Comparison of ENCODE assay signal across 23 cellular contexts in genomic region chr1:42179900-42180329, GRCh38. TPM values are rescaled to one million over a fixed set of nuclear protein-coding genes. Genes with fewer than 3 reads are reported as not detected.
DNase-seq lines count a peak whose midpoint lies in the region; ATAC-seq, FAIRE-seq and TF ChIP-seq lines count a peak whose summit lies in the region.
"Had no signal": no experiment of that assay in that cellular context is flagged by ENCODE, and none has a peak within 500 bp of the region (broad histone marks: within the 10 kb centered on the region; RNA-seq: fewer than 3 reads in every experiment).

No MANE protein-coding gene starts in this region.

- H3K9ac ChIP-seq in H9 (ENCODE audit: extremely low read depth, insufficient read length, low read length) (no peak overlapping the region), K562 (ENCODE audit: insufficient read depth in 1 of 2, low read depth in 2 of 2, low read length in 2 of 2) (no peak overlapping the region)

- H3K4me3 Mint-ChIP-seq in H9 (no peak overlapping the region), nephron (no peak overlapping the region)
- H3K4me3 Mint-ChIP-seq: activated CD4-positive, alpha-beta T cell treated with anti-CD3 and anti-CD28 coated beads, Interleukin-2, amount 10 ng/mL, durations not matched to agents 7 days and 5 days; type B pancreatic cell had no signal

- H2AK5ac ChIP-seq in H9 (ENCODE audit: insufficient read length, low read length), result no peak overlapping the region

- H3K79me2 ChIP-seq in H9 (ENCODE audit: insufficient read depth, low read length) (no peaks in the 10 kb centered on the region), K562 (ENCODE audit: control insufficient read depth, insufficient read depth, low read length) (no peaks in the 10 kb centered on the region)

- no peak for TF ChIP-seq CTCF in H9 (conservative IDR thresholded peaks at IDR 0.05)
- no peak for TF ChIP-seq CTCF in K562 (IDR thresholded peaks at IDR 0.05 in 2 of 3, conservative IDR thresholded peaks at IDR 0.05 in 1 of 3; ENCODE audit: insufficient read depth in 2 of 3, low read depth in 1 of 3, low read length in 3 of 3)
- no peak for TF ChIP-seq CTCF in nephron (IDR thresholded peaks at IDR 0.05; ENCODE audit: unreplicated experiment in 3 of 3)

- no peaks in the 10 kb centered on the region for H3K9me3 ChIP-seq in H9 (ENCODE audit: control insufficient read depth, low read depth, low read length)
- H3K9me3 ChIP-seq in K562 (replicated peaks; ENCODE audit: control insufficient read depth, insufficient read depth, low read depth, low read length), result no peaks in the 10 kb centered on the region
- H3K9me3 ChIP-seq: left ventricle myocardium inferior, pancreas had no signal

- H3K4ac ChIP-seq in H9 (ENCODE audit: low read depth, low read length), result no peak overlapping the region

- H3T11ph ChIP-seq in H9 (ENCODE audit: low read length), result no peak overlapping the region

- H3K4me2 ChIP-seq in H9 (ENCODE audit: insufficient read depth, insufficient read length, low read length), result no peak overlapping the region
- no peak overlapping the region for H3K4me2 ChIP-seq in K562 (ENCODE audit: insufficient read depth, low read length)

- no peak overlapping the region for H2BK5ac ChIP-seq in H9 (ENCODE audit: insufficient read length, low read length)

- no peak overlapping the region for H3K23ac ChIP-seq in H9 (ENCODE audit: insufficient read length, low read depth, low read length)

- POLR2A ChIA-PET in K562 (lab: Yijun Ruan, JAX), result no interaction called here

- H2AFZ ChIP-seq in H9 (ENCODE audit: low read length) (no peak overlapping the region), K562 (ENCODE audit: low read depth, low read length) (no peak overlapping the region)

- no peak overlapping the region for H4K5ac ChIP-seq in H9 (ENCODE audit: insufficient read length, low read depth, low read length)

- H3K27me3 ChIP-seq in H9 (ENCODE audit: insufficient read depth, low read length) (no peaks in the 10 kb centered on the region), K562 (ENCODE audit: control insufficient read depth in 2 of 2, insufficient read depth in 2 of 2, low read length in 2 of 2) (no peaks in the 10 kb centered on the region)
- H3K27me3 ChIP-seq: pancreas had no signal

- no peaks in the 10 kb centered on the region for H3K9me1 ChIP-seq in K562 (ENCODE audit: control insufficient read depth, insufficient read depth, low read length)

- H2BK20ac ChIP-seq in H9 (ENCODE audit: low read depth, low read length, poor library complexity, severe bottlenecking), result no peak overlapping the region

- no peaks in the 10 kb centered on the region for H3K4me1 ChIP-seq in H9 (ENCODE audit: insufficient read depth, low read length)
- H3K4me1 ChIP-seq in K562 (replicated peaks in 1 of 2; ENCODE audit: control insufficient read depth in 2 of 2, insufficient read depth in 2 of 2, low read length in 2 of 2), result peaks cover 0 to 3% of the 10 kb centered on the region in 2 experiments; a peak in 3 of 5 replicates

- ATAC-seq in K562 (no peak), GM19328 (IDR thresholded peaks at IDR 0.05; ENCODE audit: unreplicated experiment) (no peak)
- ATAC-seq: HCT116 had no signal

- H4K91ac ChIP-seq in H9 (ENCODE audit: insufficient read length, low read depth, low read length), result no peak overlapping the region

- peaks cover 56% of the 10 kb centered on the region for H3K36me3 ChIP-seq in K562 (ENCODE audit: control insufficient read depth, insufficient read depth, low read length)

- intact Hi-C loops in K562 (cut with micrococcal nuclease), result loop anchor here (10.0 kb wide), 1 partner anchor 605 kb away; no protein-coding TSS in a partner anchor

- H3K14ac ChIP-seq in H9 (ENCODE audit: insufficient read depth, low read length), result no peak overlapping the region

- WGBS in H9 (ENCODE audit: extremely low coverage, insufficient read length, low lambda C conversion rate), result no CpG with 5 or more reads among the region's 4 CpGs
- 76% methylated on average over 4 of the region's 4 CpGs for WGBS in K562 (ENCODE audit: insufficient coverage, low coverage, missing lambda C conversion rate)

- H2BK12ac ChIP-seq in H9 (ENCODE audit: insufficient read length, low read depth, low read length), result no peak overlapping the region

- no peaks in the 10 kb centered on the region for H3K23me2 ChIP-seq in H9 (ENCODE audit: insufficient read length, low read depth, low read length, poor library complexity, severe bottlenecking)

- TF ChIP-seq RAD21 in K562 (CRISPR knock-in tag; conservative IDR thresholded peaks at IDR 0.05 in 1 of 2, IDR thresholded peaks at IDR 0.05 in 1 of 2), result no peak

- H3K9me3 Mint-ChIP-seq in H9, result no peaks in the 10 kb centered on the region
- no peaks in the 10 kb centered on the region for H3K9me3 Mint-ChIP-seq in nephron
- H3K9me3 Mint-ChIP-seq: activated CD4-positive, alpha-beta T cell treated with anti-CD3 and anti-CD28 coated beads, Interleukin-2, amount 10 ng/mL, durations not matched to agents 7 days and 5 days; type B pancreatic cell had no signal

- H2BK15ac ChIP-seq in H9 (ENCODE audit: low read depth, low read length), result no peak overlapping the region

- BruUV-seq in K562 (replicated peaks; lab: Mats Ljungman, UMichigan), result no TSS peak

- no peak overlapping the region for H3K56ac ChIP-seq in H9 (ENCODE audit: insufficient read length, low read depth, low read length)

- H3K4me1 Mint-ChIP-seq in H9 (peaks cover 4 to 5% of the 10 kb centered on the region in 2 experiments), nephron (peaks cover 35% of the 10 kb centered on the region)
- H3K4me1 Mint-ChIP-seq: activated CD4-positive, alpha-beta T cell treated with anti-CD3 and anti-CD28 coated beads, Interleukin-2, amount 10 ng/mL, durations not matched to agents 7 days and 5 days had no signal

- H3K18ac ChIP-seq in H9 (ENCODE audit: insufficient read length, low read depth, low read length), result no peak overlapping the region

- TF ChIP-seq EP300 in K562 (IDR thresholded peaks at IDR 0.05; ENCODE audit: low read length), result no peak

- H4K20me1 ChIP-seq in H9 (ENCODE audit: control insufficient read depth, insufficient read depth, insufficient read length) (no peaks in the 10 kb centered on the region), K562 (replicated peaks; ENCODE audit: control insufficient read depth, insufficient read depth, low read length) (no peaks in the 10 kb centered on the region)

- no peak overlapping the region for H3K27ac ChIP-seq in H9 (ENCODE audit: insufficient read length, low read depth, low read length)
- H3K27ac ChIP-seq in K562 (ENCODE audit: extremely low read depth, low read depth, low read length), result no peak overlapping the region
- H3K27ac ChIP-seq: left ventricle myocardium inferior, pancreas had no signal

- H3K27me3 Mint-ChIP-seq in H9 (ENCODE audit: low read depth), result no peaks in the 10 kb centered on the region
- no peaks in the 10 kb centered on the region for H3K27me3 Mint-ChIP-seq in nephron (ENCODE audit: low read depth)
- H3K27me3 Mint-ChIP-seq: activated CD4-positive, alpha-beta T cell treated with anti-CD3 and anti-CD28 coated beads, Interleukin-2, amount 10 ng/mL, durations not matched to agents 7 days and 5 days; type B pancreatic cell had no signal

- DNase-seq in DMS79 treated with DMSO at 0.1 percent for 48 hours (lab: John Stamatoyannopoulos, UW) (peak; percentile 9), DMS79 (lab: John Stamatoyannopoulos, UW) (no peak), H9 (no peak), K562 (ENCODE audit: extremely low read depth in 1 of 4, low spot score in 3 of 4) (no peak), NCI-H146 treated with DMSO at 0.1 percent for 48 hours (lab: John Stamatoyannopoulos, UW; ENCODE audit: unreplicated experiment) (no peak)
- DNase-seq in stimulated activated CD8-positive, alpha-beta memory T cell treated with anti-CD3 and anti-CD28 coated beads, Interleukin-4, amount 100 ng/mL, for 48 hours, result no peak
- DNase-seq: activated CD4-positive, alpha-beta T cell treated with anti-CD3 and anti-CD28 coated beads, Interleukin-2, amount 10 ng/mL, durations not matched to agents 7 days and 5 days; anterior cingulate cortex; C1 segment of cervical spinal cord; cerebellar nuclear complex; DMS 273 treated with DMSO at 0.1 percent for 48 hours; effector CD4-positive, alpha-beta T cell; KG1; left ventricle myocardium inferior; NCI-H187 treated with DMSO at 0.1 percent for 48 hours; NCI-H510A treated with DMSO at 0.1 percent for 48 hours; pancreas; stimulated activated naive CD4-positive, alpha-beta T cell had no signal

- H4K8ac ChIP-seq in H9 (replicated peaks; ENCODE audit: insufficient read length, low read depth, low read length), result no peak overlapping the region

- H3K4me3 ChIP-seq in K562, result no peak overlapping the region
- H3K4me3 ChIP-seq: left ventricle myocardium inferior, pancreas had no signal

- H2BK120ac ChIP-seq in H9 (ENCODE audit: low read depth, low read length, poor library complexity, severe bottlenecking), result no peak overlapping the region

- H3K36me3 Mint-ChIP-seq in H9 (ENCODE audit: insufficient read depth in 1 of 3, low read depth in 3 of 3) (peaks cover 2 to 34% (median 5%) of the 10 kb centered on the region in 3 experiments; a peak in 5 of 7 replicates), nephron (ENCODE audit: low read depth) (peaks cover 24% of the 10 kb centered on the region)

- in situ Hi-C loops in K562 (cut with MboI), result no loop called here

- no peaks in the 10 kb centered on the region for H3K79me1 ChIP-seq in H9 (ENCODE audit: insufficient read depth, low read depth, low read length, poor library complexity, severe bottlenecking)

- FAIRE-seq in K562 (lab: Jason Lieb, UNC), result no peak
- FAIRE-seq: pancreas had no signal

- no peak for TF ChIP-seq POLR2A in K562 (conservative IDR thresholded peaks at IDR 0.05)

- peak overlapping the region in 2 of 3 experiments; percentile 8 to 85; a peak in 1 of 7 replicates for H3K27ac Mint-ChIP-seq in H9
- H3K27ac Mint-ChIP-seq in nephron, result peak overlapping the region; percentile 22 to 87 (median 57)
- H3K27ac Mint-ChIP-seq: activated CD4-positive, alpha-beta T cell treated with anti-CD3 and anti-CD28 coated beads, Interleukin-2, amount 10 ng/mL, durations not matched to agents 7 days and 5 days; type B pancreatic cell had no signal

- CTCF ChIA-PET in K562 (lab: Yijun Ruan, JAX; ENCODE audit: low intra/inter-chr PET ratio), result no interaction called here

RNA-seq across cellular contexts. Expression of gene GUCA2A, which starts 15.4 kb away (rescaled TPM):
- total RNA-seq in H9 (2021) (not detected in 2 replicates), K562 (2014; rRNA removed) (not detected in 2 replicates), K562 (2014; rRNA removed; fragmentation: Illumina TruSeq; extraction: Trizol) (not detected in 2 replicates), K562 (2015; rRNA removed; fragmentation: Illumina TruSeq; extraction: Trizol) (not detected in 2 replicates), K562 (2021) (not detected in 2 replicates)
- not detected in 2 replicates for total RNA-seq in K562 (2011; cell fraction: chromatin; rRNA removed; ENCODE audit: low replicate concordance)
- not detected in 2 replicates for total RNA-seq in K562 (2011; cell fraction: nucleolus; rRNA removed)
- total RNA-seq in K562 (2011; cell fraction: nucleoplasm; rRNA removed), result not detected in 2 replicates
- polyA plus RNA-seq in K562 (2011; rRNA removed) (not detected in 2 replicates), K562 (2014; fragmentation: Illumina TruSeq; extraction: Trizol) (not detected in 2 replicates), K562 (2014; fragmentation: Nextera tagmentation; extraction: Ambion mirVana) (not detected), K562 (2014; rRNA removed) (not detected in 2 replicates)
- polyA plus RNA-seq in K562 (2011; cell fraction: cytosol; rRNA removed), result not detected in 2 replicates
- not detected in 2 replicates for polyA plus RNA-seq in K562 (2011; cell fraction: nucleus; rRNA removed)
- polyA plus RNA-seq in K562 (2012), result not detected in 2 replicates
- polyA minus RNA-seq in K562 (2011; rRNA and poly(A)+ RNA removed), result not detected in 2 replicates
- polyA minus RNA-seq in K562 (2011; cell fraction: cytosol; rRNA and poly(A)+ RNA removed), result not detected in 2 replicates
- polyA minus RNA-seq in K562 (2011; cell fraction: nucleus; rRNA and poly(A)+ RNA removed), result not detected in 2 replicates
- total RNA-seq: A172; activated CD4-positive, alpha-beta T cell treated with anti-CD3 and anti-CD28 coated beads, Interleukin-2, amount 10 ng/mL, durations not matched to agents 7 days and 5 days; left ventricle myocardium inferior had no signal

RNA-seq across cellular contexts. Expression of gene GUCA2B, which starts 26.7 kb away (rescaled TPM):
- total RNA-seq in H9 (2021) (not detected in 2 replicates), K562 (2014; rRNA removed) (not detected in 2 replicates), K562 (2014; rRNA removed; fragmentation: Illumina TruSeq; extraction: Trizol) (not detected in 2 replicates), K562 (2015; rRNA removed; fragmentation: Illumina TruSeq; extraction: Trizol) (not detected in 2 replicates), K562 (2021) (not detected in 2 replicates)
- not detected in 2 replicates for total RNA-seq in K562 (2011; cell fraction: chromatin; rRNA removed; ENCODE audit: low replicate concordance)
- total RNA-seq in K562 (2011; cell fraction: nucleolus; rRNA removed), result not detected in 2 replicates
- not detected in 2 replicates for total RNA-seq in K562 (2011; cell fraction: nucleoplasm; rRNA removed)
- polyA plus RNA-seq in K562 (2011; rRNA removed) (not detected in 2 replicates), K562 (2014; fragmentation: Illumina TruSeq; extraction: Trizol) (not detected in 2 replicates), K562 (2014; fragmentation: Nextera tagmentation; extraction: Ambion mirVana) (not detected), K562 (2014; rRNA removed) (not detected in 2 replicates)
- polyA plus RNA-seq in K562 (2011; cell fraction: cytosol; rRNA removed), result not detected in 2 replicates
- polyA plus RNA-seq in K562 (2011; cell fraction: nucleus; rRNA removed), result not detected in 2 replicates
- polyA plus RNA-seq in K562 (2012), result not detected in 2 replicates
- polyA minus RNA-seq in K562 (2011; rRNA and poly(A)+ RNA removed), result not detected in 2 replicates
- not detected in 2 replicates for polyA minus RNA-seq in K562 (2011; cell fraction: cytosol; rRNA and poly(A)+ RNA removed)
- not detected in 2 replicates for polyA minus RNA-seq in K562 (2011; cell fraction: nucleus; rRNA and poly(A)+ RNA removed)
- total RNA-seq: A172; activated CD4-positive, alpha-beta T cell treated with anti-CD3 and anti-CD28 coated beads, Interleukin-2, amount 10 ng/mL, durations not matched to agents 7 days and 5 days; left ventricle myocardium inferior had no signal
